Comparison of ENCODE assay signal across 27 cellular contexts in the genomic region with DNA sequence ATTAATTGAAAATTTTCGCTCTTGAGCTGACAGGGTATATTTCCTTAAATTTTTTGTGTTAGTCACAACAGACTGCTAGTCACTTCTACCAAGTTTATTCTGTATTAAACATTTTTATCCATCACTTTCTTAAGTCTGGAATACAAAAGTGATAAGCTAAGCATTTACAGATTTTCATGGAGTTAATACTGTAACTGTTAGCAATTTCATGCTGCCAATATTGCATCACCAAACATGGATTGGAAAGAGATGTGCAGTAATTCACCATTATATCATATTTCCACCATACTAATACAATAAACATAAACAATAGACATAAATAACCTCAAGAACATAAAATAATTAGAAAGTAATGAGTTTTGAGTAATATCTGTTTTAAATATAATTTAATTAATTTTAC.
"Had no signal": no experiment of that assay in that cellular context is flagged by ENCODE, and none has a peak within 500 bp of the region (broad histone marks: within the 10 kb centered on the region; RNA-seq: fewer than 3 reads in every experiment).

No MANE protein-coding gene starts in this region.

- H3K27ac ChIP-seq: neutrophil, parathyroid adenoma, psoas muscle, skin epidermis, suprapubic skin, testis, tibial artery, transverse colon, upper lobe of right lung, uterus had no signal

- H3K79me2 ChIP-seq: parathyroid adenoma had no signal

- H3K4me3 ChIP-seq: psoas muscle, skin epidermis, suprapubic skin, testis, tibial artery, transverse colon, upper lobe of right lung, uterus had no signal

- H2AFZ ChIP-seq: parathyroid adenoma had no signal

- DNase-seq: naive B cell; naive thymus-derived CD8-positive, alpha-beta T cell; nephron progenitor cell; nucleus accumbens; posterior cingulate gyrus; psoas muscle; right cardiac atrium; stimulated activated CD4-positive, alpha-beta T cell treated with anti-CD3 and anti-CD28 coated beads, Interleukin-15, amount 100 ng/mL, for 24 hours; stimulated activated CD4-positive, alpha-beta T cell treated with anti-CD3 and anti-CD28 coated beads, Interleukin-2, amount 100 ng/mL, for 24 hours; stimulated activated CD4-positive, alpha-beta T cell treated with anti-CD3 and anti-CD28 coated beads, Interleukin-2, amount 100 ng/mL, for 48 hours; stimulated activated CD4-positive, alpha-beta T cell treated with anti-CD3 and anti-CD28 coated beads, Interleukin-4, amount 100 ng/mL, for 24 hours; stimulated activated naive CD4-positive, alpha-beta T cell; stimulated activated naive CD8-positive, alpha-beta T cell treated with anti-CD3 and anti-CD28 coated beads, Interleukin-15, amount 100 ng/mL, for 72 hours; stimulated activated naive CD8-positive, alpha-beta T cell treated with anti-CD3 and anti-CD28 coated beads, Interleukin-15, Interleukin-2, amounts not matched to agents 100 U/mL and 50 U/mL, for 24 hours; substantia nigra; testis; tibial artery; transverse colon; upper lobe of right lung; uterus had no signal

- H3K36me3 ChIP-seq: neutrophil, suprapubic skin, tibial artery, transverse colon, upper lobe of right lung, uterus had no signal

- H3K9ac ChIP-seq: parathyroid adenoma had no signal

- H3K9me3 ChIP-seq: neutrophil, testis, tibial artery, upper lobe of right lung, uterus had no signal

- H3K27me3 ChIP-seq: neutrophil, suprapubic skin, testis, tibial artery, transverse colon, upper lobe of right lung, uterus had no signal

- H3K4me1 ChIP-seq: parathyroid adenoma, psoas muscle, suprapubic skin, testis, tibial artery, upper lobe of right lung, uterus had no signal

- ATAC-seq: naive thymus-derived CD8-positive, alpha-beta T cell; natural killer cell treated with Interleukin-12 subunit alpha and Interleukin-12 subunit beta and Interleukin-15 and Interleukin-18, amount 100 ng/mL, for 72 hours; psoas muscle; right cardiac atrium; sciatic nerve; stimulated activated memory B cell treated with anti-CD40 and anti-IgM and Interleukin-4, amounts not matched to agents 10 μg/mL and 1 μg/mL and 100 μg/mL, for 72 hours; stimulated activated naive CD8-positive, alpha-beta T cell treated with anti-CD3 and anti-CD28 coated beads, Interleukin-15, amount 100 ng/mL, for 72 hours; stimulated activated naive CD8-positive, alpha-beta T cell treated with anti-CD3 and anti-CD28 coated beads, Interleukin-15, Interleukin-2, amounts not matched to agents 100 U/mL and 50 U/mL, for 24 hours; upper lobe of right lung had no signal
